7 cellular contexts compared by ENCODE assay signal in the genomic region with DNA sequence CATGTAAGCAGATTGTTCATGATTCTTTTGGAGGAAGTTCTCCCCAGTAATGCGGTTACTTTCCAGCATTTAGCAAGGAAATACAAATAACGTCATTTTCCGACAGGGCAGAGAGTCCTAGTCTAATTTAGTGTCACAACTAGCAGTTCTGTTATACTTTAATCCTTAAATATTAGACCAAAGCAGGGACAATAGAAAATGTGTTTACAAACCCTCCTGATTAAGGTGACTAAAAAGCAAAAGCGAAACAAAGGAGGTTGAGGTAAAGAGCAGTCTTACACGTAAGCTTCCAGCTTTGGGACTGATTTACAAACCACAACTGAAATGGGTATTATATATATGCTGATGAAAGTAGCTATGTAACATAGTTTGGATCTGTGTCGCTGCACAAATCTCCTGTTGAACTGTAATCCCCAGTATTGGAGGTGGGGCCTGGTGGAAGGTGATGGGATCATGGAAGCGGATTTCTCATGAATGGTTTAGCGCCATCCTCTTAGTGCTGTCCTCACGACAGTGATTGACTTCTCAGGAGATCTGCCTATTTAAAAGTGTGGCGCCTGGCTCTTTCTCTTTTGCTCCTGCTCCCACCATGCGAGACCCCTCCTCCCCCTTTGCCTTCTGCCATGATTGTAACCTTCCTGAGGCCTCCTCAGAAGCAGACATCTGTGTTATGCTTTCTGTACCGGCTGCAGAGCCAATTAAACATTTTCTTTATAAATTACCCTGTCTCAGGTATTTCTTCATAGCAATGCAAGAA.
DNase-seq lines count a peak whose midpoint lies in the region; ATAC-seq and TF ChIP-seq lines count a peak whose summit lies in the region.

No MANE protein-coding gene starts in this region.

- CTCF ChIA-PET in OCI-LY7 (lab: Charles Lee; ENCODE audit: unreplicated experiment) = no interaction called here

- H3K9me3 ChIP-seq in OCI-LY7 (ENCODE audit: low read length) (no peaks in the 10 kb centered on the region), parathyroid adenoma (ENCODE audit: control insufficient read depth, low read length) (no peaks in the 10 kb centered on the region)

- H4K20me1 ChIP-seq in OCI-LY7 (ENCODE audit: insufficient read depth, low read length) = no peaks in the 10 kb centered on the region

- H3K27ac ChIP-seq in OCI-LY7 (ENCODE audit: low read depth, low read length, poor library complexity, severe bottlenecking) (no peak overlapping the region), parathyroid adenoma (peak overlapping the region; percentile 20)

- H2AFZ ChIP-seq in OCI-LY7 (ENCODE audit: low read length) = no peak overlapping the region
- H2AFZ ChIP-seq in parathyroid adenoma = no peak overlapping the region

- ATAC-seq in GM18907 (IDR thresholded peaks at IDR 0.05; ENCODE audit: unreplicated experiment) = peak; percentile 92
- ATAC-seq in HG02610 (IDR thresholded peaks at IDR 0.05; ENCODE audit: unreplicated experiment) = peak; percentile 84

- no peak for TF ChIP-seq CTCF in OCI-LY7 (conservative IDR thresholded peaks at IDR 0.05; ENCODE audit: low read length)
- no peak for TF ChIP-seq CTCF in parathyroid adenoma (IDR thresholded peaks at IDR 0.05)

- H3K4me3 ChIP-seq in OCI-LY7 (ENCODE audit: low read depth, low read length, poor library complexity, severe bottlenecking) (no peak overlapping the region), parathyroid adenoma (ENCODE audit: low read depth, low read length) (no peak overlapping the region)

- DNase-seq in OCI-LY7 (ENCODE audit: low spot score) (no peak), NCI-H2029 treated with DMSO at 0.1 percent for 48 hours (lab: John Stamatoyannopoulos, UW) (no peak), NCI-H2107 treated with DMSO at 0.1 percent for 48 hours (lab: John Stamatoyannopoulos, UW; ENCODE audit: unreplicated experiment) (no peak)
- no peak for DNase-seq in effector CD8-positive, alpha-beta T cell (lab: John Stamatoyannopoulos, UW)

- no peak overlapping the region for H3K9ac ChIP-seq in parathyroid adenoma

- no peaks in the 10 kb centered on the region for H3K27me3 ChIP-seq in parathyroid adenoma (ENCODE audit: control insufficient read depth, insufficient read depth, low read length)

- H3K9me2 ChIP-seq in OCI-LY7 (ENCODE audit: insufficient read depth, low read length) = no peaks in the 10 kb centered on the region

- H3K4me2 ChIP-seq in OCI-LY7 (ENCODE audit: low read length) = peak overlapping the region; percentile 22; the same call in 1 of the 2 replicates
- H3K4me2 ChIP-seq in parathyroid adenoma (ENCODE audit: low read length) = no peak overlapping the region

- H3K36me3 ChIP-seq in OCI-LY7 (ENCODE audit: insufficient read depth, low read length) = no peaks in the 10 kb centered on the region
- H3K36me3 ChIP-seq in parathyroid adenoma (ENCODE audit: control insufficient read depth, insufficient read depth, low read length) = no peaks in the 10 kb centered on the region

- intact Hi-C loops in OCI-LY7 (cut with micrococcal nuclease; ENCODE audit: unreplicated experiment) = no loop called here

- POLR2A ChIA-PET in OCI-LY7 (lab: Charles Lee) = no interaction called here

- H3K4me1 ChIP-seq in OCI-LY7 (ENCODE audit: insufficient read depth, low read length, poor library complexity, severe bottlenecking) (no peaks in the 10 kb centered on the region), parathyroid adenoma (peaks cover 12% of the 10 kb centered on the region)

- no TSS peak for BruUV-seq in OCI-LY7 (replicated peaks; lab: Mats Ljungman, UMichigan)

- H3K79me2 ChIP-seq in OCI-LY7 (ENCODE audit: insufficient read depth, low read depth, low read length) (no peaks in the 10 kb centered on the region), parathyroid adenoma (peaks cover 21% of the 10 kb centered on the region)
